In genomic region chr10:21217748-21218367, GRCh38 we compare ENCODE assay signal across 8 cellular contexts.
"Had no signal": no experiment of that assay in that cellular context is flagged by ENCODE, and none has a peak within 500 bp of the region (broad histone marks: within the 10 kb centered on the region; RNA-seq: fewer than 3 reads in every experiment).

No MANE protein-coding gene starts in this region.

- H3K4me3 ChIP-seq: GM12878 had no signal

- ATAC-seq: GM12878 had no signal

- FAIRE-seq: G401.6, GM12878, GM12891, GM12892, GM18507, GM19239 had no signal

- DNase-seq: GDM1, GF-D8 had no signal
